8 cellular contexts compared by ENCODE assay signal in genomic region chr13:52454825-52455676, GRCh38. TPM values are rescaled to one million over a fixed set of nuclear protein-coding genes. Genes with fewer than 3 reads are reported as not detected.
A peak's percentile ranks its signal among the peaks of the same experiment; 100 is the strongest.
DNase-seq lines count a peak whose midpoint lies in the region; ATAC-seq and TF ChIP-seq lines count a peak whose summit lies in the region.

Gene CKAP2, plus strand, starts transcription at chr13:52455478. Its CDS starts 79 bp downstream, at chr13:52455557.

- CTCF ChIA-PET in CD8-positive, alpha-beta T cell (lab: Charles Lee): interaction anchor here (1.3 kb wide), 1 partner anchor 197 kb away, joined by 4 read pairs; the partner anchor contains the start of gene SUGT1

- H3K27me3 Mint-ChIP-seq in CD8-positive, alpha-beta T cell (ENCODE audit: low read depth): no peaks in the 10 kb centered on the region

- ATAC-seq in CD8-positive, alpha-beta T cell: peak; percentile 79
- peak; percentile 74 for ATAC-seq in GM19467 (IDR thresholded peaks at IDR 0.05; ENCODE audit: unreplicated experiment)

- peak within 1 kb of the TSS; percentile 100 for H3K27ac Mint-ChIP-seq in CD8-positive, alpha-beta T cell

- H3K9me3 ChIP-seq in CD8-positive, alpha-beta T cell (ENCODE audit: low read length): no peaks in the 10 kb centered on the region

- H3K9me3 Mint-ChIP-seq in CD8-positive, alpha-beta T cell: no peaks in the 10 kb centered on the region

- intact Hi-C loops in CD8-positive, alpha-beta T cell (cut with DNase I, micrococcal nuclease): loop anchor here (1.0 to 5.0 kb wide), 10 partner anchors 162 to 1002 kb away; partner anchors contain the start of genes ALG11 (in 2 of the 2), DHRS12 (in 2 of the 2), SUGT1 (in 2 of the 2) and ATP7B (in 1 of the 2)

- H3K36me3 ChIP-seq in CD8-positive, alpha-beta T cell (ENCODE audit: insufficient read depth, low read length): no peaks in the 10 kb centered on the region

- POLR2A ChIA-PET in CD8-positive, alpha-beta T cell (lab: Charles Lee): interaction anchor here (1.4 to 1.7 kb wide), 3 partner anchors 10 to 198 kb away, joined by 3 to 7 read pairs (median 5); partner anchors contain the start of gene SUGT1

- no peak for TF ChIP-seq CTCF in CD8-positive, alpha-beta T cell (IDR thresholded peaks at IDR 0.05)

- H3K36me3 Mint-ChIP-seq in CD8-positive, alpha-beta T cell: peaks cover 22% of the 10 kb centered on the region

- DNase-seq in CD8-positive, alpha-beta T cell: peak; percentile 88 to 96 (median 91)
- DNase-seq in HS-27A (ENCODE audit: low read depth) (peak; percentile 85), NK-92 (lab: John Stamatoyannopoulos, UW; ENCODE audit: unreplicated experiment) (peak; percentile 70), lung microvascular endothelial cell (ENCODE audit: low read depth in 2 of 2) (peak; percentile 96 to 97)
- peak; percentile 83 to 86 for DNase-seq in activated CD8-positive, alpha-beta memory T cell treated with anti-CD3 and anti-CD28 coated beads for 1 hour (ENCODE audit: extremely low read depth in 1 of 2, low read depth in 1 of 2)
- DNase-seq in effector CD8-positive, alpha-beta T cell (lab: John Stamatoyannopoulos, UW): peak; percentile 85
- peak; percentile 78 to 90 (median 87) for DNase-seq in stimulated activated CD4-positive, alpha-beta T cell treated with anti-CD3 and anti-CD28 coated beads, TNF-alpha, amount 100 ng/mL, for 48 hours (ENCODE audit: low read depth in 3 of 3)

- peaks cover 16% of the 10 kb centered on the region for H3K4me1 ChIP-seq in CD8-positive, alpha-beta T cell (ENCODE audit: insufficient read depth, low read length)

- H3K4me3 ChIP-seq in CD8-positive, alpha-beta T cell (ENCODE audit: low read depth, low read length): peak within 1 kb of the TSS; percentile 92

- peak within 1 kb of the TSS; percentile 96 for H3K4me3 Mint-ChIP-seq in CD8-positive, alpha-beta T cell

- H3K27me3 ChIP-seq in CD8-positive, alpha-beta T cell (ENCODE audit: insufficient read depth, low read length): no peaks in the 10 kb centered on the region

- H3K27ac ChIP-seq in CD8-positive, alpha-beta T cell (ENCODE audit: low read depth, low read length): peak within 1 kb of the TSS; percentile 94

- H3K4me1 Mint-ChIP-seq in CD8-positive, alpha-beta T cell (ENCODE audit: low read depth): peaks cover 29% of the 10 kb centered on the region

RNA-seq across cellular contexts. Expression of gene CKAP2, which starts in this region (rescaled TPM):
- 10 to 100 TPM; 52.3 to 57.0 TPM for total RNA-seq in CD8-positive, alpha-beta T cell
- 9.5 and 16.8 TPM in 2 replicates for total RNA-seq in lung microvascular endothelial cell

Comparison
In these comparisons a context has a peak if more than half of its experiments do, and no peak if none do; other contexts are left out.
1. Peak in every context shown above with its lines: DNase-seq, ATAC-seq, H3K4me3 ChIP-seq and H3K27ac ChIP-seq.